ENCODE assay signal across 1 cellular context in the genomic region with DNA sequence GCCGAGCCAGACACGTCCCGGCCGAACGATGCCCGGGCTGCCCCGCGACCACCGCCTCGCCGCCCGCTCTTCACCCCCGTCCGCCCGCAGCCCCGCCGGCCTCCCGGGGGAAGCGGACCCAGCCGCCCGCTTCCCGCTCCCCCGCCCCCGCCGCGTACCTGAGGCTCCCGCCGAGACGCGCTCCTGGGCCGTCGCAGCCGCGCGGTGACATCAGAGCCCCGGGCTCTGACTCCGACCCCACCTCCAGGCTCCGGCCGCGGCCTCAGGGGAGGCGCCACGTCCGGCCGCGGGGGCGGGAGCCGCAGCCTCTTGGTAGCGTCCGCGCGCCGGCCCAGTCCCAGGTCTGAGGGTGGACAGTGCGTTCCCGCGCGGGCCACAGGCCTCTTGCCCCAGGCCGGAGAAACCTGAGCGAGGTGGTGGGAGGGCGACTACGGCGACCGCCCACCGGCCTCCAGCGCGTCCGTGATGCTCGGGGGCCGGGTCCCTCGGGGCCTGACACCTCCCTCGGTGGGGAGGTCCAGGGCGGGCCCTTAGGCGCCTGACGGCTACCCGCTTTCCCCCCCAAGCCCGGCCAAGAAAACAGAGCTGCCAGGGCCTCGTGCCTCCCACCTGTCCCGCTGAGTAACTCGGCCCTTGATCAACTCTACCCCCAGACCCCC.
TF ChIP-seq lines count a peak whose summit lies in the region.

Gene SHROOM1 (minus strand): TSS at position 212 of the 659 bp plus-strand sequence. CDS start 4,507 bp downstream, outside the sequence.

TF ChIP-seq in WTC11, 78 proteins besides CTCF, POLR2A, EP300 and RAD21 (continued from another document and continues in another):
- TF ChIP-seq, protein P1, sequence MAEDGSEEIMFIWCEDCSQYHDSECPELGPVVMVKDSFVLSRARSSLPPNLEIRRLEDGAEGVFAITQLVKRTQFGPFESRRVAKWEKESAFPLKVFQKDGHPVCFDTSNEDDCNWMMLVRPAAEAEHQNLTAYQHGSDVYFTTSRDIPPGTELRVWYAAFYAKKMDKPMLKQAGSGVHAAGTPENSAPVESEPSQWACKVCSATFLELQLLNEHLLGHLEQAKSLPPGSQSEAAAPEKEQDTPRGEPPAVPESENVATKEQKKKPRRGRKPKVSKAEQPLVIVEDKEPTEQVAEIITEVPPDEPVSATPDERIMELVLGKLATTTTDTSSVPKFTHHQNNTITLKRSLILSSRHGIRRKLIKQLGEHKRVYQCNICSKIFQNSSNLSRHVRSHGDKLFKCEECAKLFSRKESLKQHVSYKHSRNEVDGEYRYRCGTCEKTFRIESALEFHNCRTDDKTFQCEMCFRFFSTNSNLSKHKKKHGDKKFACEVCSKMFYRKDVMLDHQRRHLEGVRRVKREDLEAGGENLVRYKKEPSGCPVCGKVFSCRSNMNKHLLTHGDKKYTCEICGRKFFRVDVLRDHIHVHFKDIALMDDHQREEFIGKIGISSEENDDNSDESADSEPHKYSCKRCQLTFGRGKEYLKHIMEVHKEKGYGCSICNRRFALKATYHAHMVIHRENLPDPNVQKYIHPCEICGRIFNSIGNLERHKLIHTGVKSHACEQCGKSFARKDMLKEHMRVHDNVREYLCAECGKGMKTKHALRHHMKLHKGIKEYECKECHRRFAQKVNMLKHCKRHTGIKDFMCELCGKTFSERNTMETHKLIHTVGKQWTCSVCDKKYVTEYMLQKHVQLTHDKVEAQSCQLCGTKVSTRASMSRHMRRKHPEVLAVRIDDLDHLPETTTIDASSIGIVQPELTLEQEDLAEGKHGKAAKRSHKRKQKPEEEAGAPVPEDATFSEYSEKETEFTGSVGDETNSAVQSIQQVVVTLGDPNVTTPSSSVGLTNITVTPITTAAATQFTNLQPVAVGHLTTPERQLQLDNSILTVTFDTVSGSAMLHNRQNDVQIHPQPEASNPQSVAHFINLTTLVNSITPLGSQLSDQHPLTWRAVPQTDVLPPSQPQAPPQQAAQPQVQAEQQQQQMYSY (CRISPR knock-in tag; IDR thresholded peaks at IDR 0.05): no peak
- TF ChIP-seq OVOL2 (CRISPR knock-in tag; IDR thresholded peaks at IDR 0.05; ENCODE audit: borderline replicate concordance) (no peak), ZNF219 (CRISPR knock-in tag; IDR thresholded peaks at IDR 0.05; ENCODE audit: borderline replicate concordance) (no peak), JUN (CRISPR knock-in tag; IDR thresholded peaks at IDR 0.05) (no peak), ZNF317 (CRISPR knock-in tag; IDR thresholded peaks at IDR 0.05; ENCODE audit: borderline replicate concordance, low read depth) (0 out of 2 replicates have a peak, but pooled peaks have one; percentile 3), TP53 (CRISPR knock-in tag; IDR thresholded peaks at IDR 0.05) (0 out of 2 replicates have a peak, but pooled peaks have one; percentile 27), ESRRA (CRISPR knock-in tag; IDR thresholded peaks at IDR 0.05; ENCODE audit: borderline replicate concordance) (no peak), NFYB (CRISPR knock-in tag; conservative IDR thresholded peaks at IDR 0.05; ENCODE audit: low read depth) (no peak), E2F1 (CRISPR knock-in tag; IDR thresholded peaks at IDR 0.05) (no peak), GRHL2 (CRISPR knock-in tag; IDR thresholded peaks at IDR 0.05; ENCODE audit: insufficient replicate concordance, severe bottlenecking) (no peak), ZNF532 (CRISPR knock-in tag; IDR thresholded peaks at IDR 0.05; ENCODE audit: borderline replicate concordance) (no peak), ZBTB43 (CRISPR knock-in tag; IDR thresholded peaks at IDR 0.05) (no peak), ZNF425 (CRISPR knock-in tag; conservative IDR thresholded peaks at IDR 0.05) (no peak), NFE2L1 (CRISPR knock-in tag; IDR thresholded peaks at IDR 0.05) (no peak), IRF2 (CRISPR knock-in tag; IDR thresholded peaks at IDR 0.05; ENCODE audit: borderline replicate concordance, low read depth) (no peak)
- TF ChIP-seq, protein P2, sequence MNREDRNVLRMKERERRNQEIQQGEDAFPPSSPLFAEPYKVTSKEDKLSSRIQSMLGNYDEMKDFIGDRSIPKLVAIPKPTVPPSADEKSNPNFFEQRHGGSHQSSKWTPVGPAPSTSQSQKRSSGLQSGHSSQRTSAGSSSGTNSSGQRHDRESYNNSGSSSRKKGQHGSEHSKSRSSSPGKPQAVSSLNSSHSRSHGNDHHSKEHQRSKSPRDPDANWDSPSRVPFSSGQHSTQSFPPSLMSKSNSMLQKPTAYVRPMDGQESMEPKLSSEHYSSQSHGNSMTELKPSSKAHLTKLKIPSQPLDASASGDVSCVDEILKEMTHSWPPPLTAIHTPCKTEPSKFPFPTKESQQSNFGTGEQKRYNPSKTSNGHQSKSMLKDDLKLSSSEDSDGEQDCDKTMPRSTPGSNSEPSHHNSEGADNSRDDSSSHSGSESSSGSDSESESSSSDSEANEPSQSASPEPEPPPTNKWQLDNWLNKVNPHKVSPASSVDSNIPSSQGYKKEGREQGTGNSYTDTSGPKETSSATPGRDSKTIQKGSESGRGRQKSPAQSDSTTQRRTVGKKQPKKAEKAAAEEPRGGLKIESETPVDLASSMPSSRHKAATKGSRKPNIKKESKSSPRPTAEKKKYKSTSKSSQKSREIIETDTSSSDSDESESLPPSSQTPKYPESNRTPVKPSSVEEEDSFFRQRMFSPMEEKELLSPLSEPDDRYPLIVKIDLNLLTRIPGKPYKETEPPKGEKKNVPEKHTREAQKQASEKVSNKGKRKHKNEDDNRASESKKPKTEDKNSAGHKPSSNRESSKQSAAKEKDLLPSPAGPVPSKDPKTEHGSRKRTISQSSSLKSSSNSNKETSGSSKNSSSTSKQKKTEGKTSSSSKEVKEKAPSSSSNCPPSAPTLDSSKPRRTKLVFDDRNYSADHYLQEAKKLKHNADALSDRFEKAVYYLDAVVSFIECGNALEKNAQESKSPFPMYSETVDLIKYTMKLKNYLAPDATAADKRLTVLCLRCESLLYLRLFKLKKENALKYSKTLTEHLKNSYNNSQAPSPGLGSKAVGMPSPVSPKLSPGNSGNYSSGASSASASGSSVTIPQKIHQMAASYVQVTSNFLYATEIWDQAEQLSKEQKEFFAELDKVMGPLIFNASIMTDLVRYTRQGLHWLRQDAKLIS (CRISPR knock-in tag; IDR thresholded peaks at IDR 0.05; ENCODE audit: borderline replicate concordance): no peak
- TF ChIP-seq, protein P3, sequence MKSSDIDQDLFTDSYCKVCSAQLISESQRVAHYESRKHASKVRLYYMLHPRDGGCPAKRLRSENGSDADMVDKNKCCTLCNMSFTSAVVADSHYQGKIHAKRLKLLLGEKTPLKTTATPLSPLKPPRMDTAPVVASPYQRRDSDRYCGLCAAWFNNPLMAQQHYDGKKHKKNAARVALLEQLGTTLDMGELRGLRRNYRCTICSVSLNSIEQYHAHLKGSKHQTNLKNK (CRISPR knock-in tag; IDR thresholded peaks at IDR 0.05): no peak
- TF ChIP-seq, protein P4, sequence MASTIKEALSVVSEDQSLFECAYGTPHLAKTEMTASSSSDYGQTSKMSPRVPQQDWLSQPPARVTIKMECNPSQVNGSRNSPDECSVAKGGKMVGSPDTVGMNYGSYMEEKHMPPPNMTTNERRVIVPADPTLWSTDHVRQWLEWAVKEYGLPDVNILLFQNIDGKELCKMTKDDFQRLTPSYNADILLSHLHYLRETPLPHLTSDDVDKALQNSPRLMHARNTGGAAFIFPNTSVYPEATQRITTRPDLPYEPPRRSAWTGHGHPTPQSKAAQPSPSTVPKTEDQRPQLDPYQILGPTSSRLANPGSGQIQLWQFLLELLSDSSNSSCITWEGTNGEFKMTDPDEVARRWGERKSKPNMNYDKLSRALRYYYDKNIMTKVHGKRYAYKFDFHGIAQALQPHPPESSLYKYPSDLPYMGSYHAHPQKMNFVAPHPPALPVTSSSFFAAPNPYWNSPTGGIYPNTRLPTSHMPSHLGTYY (CRISPR knock-in tag; IDR thresholded peaks at IDR 0.05): no peak
- TF ChIP-seq, protein P5, sequence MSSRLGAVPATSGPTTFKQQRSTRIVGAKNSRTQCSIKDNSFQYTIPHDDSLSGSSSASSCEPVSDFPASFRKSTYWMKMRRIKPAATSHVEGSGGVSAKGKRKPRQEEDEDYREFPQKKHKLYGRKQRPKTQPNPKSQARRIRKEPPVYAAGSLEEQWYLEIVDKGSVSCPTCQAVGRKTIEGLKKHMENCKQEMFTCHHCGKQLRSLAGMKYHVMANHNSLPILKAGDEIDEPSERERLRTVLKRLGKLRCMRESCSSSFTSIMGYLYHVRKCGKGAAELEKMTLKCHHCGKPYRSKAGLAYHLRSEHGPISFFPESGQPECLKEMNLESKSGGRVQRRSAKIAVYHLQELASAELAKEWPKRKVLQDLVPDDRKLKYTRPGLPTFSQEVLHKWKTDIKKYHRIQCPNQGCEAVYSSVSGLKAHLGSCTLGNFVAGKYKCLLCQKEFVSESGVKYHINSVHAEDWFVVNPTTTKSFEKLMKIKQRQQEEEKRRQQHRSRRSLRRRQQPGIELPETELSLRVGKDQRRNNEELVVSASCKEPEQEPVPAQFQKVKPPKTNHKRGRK (CRISPR knock-in tag; IDR thresholded peaks at IDR 0.05; ENCODE audit: borderline replicate concordance): no peak
- TF ChIP-seq, protein P6, sequence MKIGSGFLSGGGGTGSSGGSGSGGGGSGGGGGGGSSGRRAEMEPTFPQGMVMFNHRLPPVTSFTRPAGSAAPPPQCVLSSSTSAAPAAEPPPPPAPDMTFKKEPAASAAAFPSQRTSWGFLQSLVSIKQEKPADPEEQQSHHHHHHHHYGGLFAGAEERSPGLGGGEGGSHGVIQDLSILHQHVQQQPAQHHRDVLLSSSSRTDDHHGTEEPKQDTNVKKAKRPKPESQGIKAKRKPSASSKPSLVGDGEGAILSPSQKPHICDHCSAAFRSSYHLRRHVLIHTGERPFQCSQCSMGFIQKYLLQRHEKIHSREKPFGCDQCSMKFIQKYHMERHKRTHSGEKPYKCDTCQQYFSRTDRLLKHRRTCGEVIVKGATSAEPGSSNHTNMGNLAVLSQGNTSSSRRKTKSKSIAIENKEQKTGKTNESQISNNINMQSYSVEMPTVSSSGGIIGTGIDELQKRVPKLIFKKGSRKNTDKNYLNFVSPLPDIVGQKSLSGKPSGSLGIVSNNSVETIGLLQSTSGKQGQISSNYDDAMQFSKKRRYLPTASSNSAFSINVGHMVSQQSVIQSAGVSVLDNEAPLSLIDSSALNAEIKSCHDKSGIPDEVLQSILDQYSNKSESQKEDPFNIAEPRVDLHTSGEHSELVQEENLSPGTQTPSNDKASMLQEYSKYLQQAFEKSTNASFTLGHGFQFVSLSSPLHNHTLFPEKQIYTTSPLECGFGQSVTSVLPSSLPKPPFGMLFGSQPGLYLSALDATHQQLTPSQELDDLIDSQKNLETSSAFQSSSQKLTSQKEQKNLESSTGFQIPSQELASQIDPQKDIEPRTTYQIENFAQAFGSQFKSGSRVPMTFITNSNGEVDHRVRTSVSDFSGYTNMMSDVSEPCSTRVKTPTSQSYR (CRISPR knock-in tag; IDR thresholded peaks at IDR 0.05): no peak
